Comparison of ENCODE assay signal across 18 cellular contexts in genomic region chr4:36254355-36254754, GRCh38. TPM values are rescaled to one million over a fixed set of nuclear protein-coding genes. Genes with fewer than 3 reads are reported as not detected.
DNase-seq lines count a peak whose midpoint lies in the region; ATAC-seq lines count a peak whose summit lies in the region.
"Had no signal": no experiment of that assay in that cellular context is flagged by ENCODE, and none has a peak within 500 bp of the region (broad histone marks: within the 10 kb centered on the region; RNA-seq: fewer than 3 reads in every experiment).

No MANE protein-coding gene starts in this region.

- POLR2A ChIA-PET in activated CD4-positive, alpha-beta T cell treated with anti-CD3 and anti-CD28 coated beads, Interleukin-2, amount 10 ng/mL, durations not matched to agents 7 days and 5 days (lab: Charles Lee): no interaction called here
- POLR2A ChIA-PET in T-cell (lab: Charles Lee): interaction anchor here (0.9 to 2.2 kb wide), 4 partner anchors 10 to 12 kb away, joined by 3 to 15 read pairs (median 10); partner anchors contain the start of gene ARAP2 (in 2 of the 2)

- H3K27ac Mint-ChIP-seq in activated CD4-positive, alpha-beta T cell treated with anti-CD3 and anti-CD28 coated beads, Interleukin-2, amount 10 ng/mL, durations not matched to agents 7 days and 5 days: peak overlapping the region; percentile 22
- peak overlapping the region; percentile 67 to 75 for H3K27ac Mint-ChIP-seq in T-cell
- H3K27ac Mint-ChIP-seq in central memory CD8-positive, alpha-beta T cell (ENCODE audit: low read depth): peak overlapping the region; percentile 89
- H3K27ac Mint-ChIP-seq in stimulated activated memory B cell treated with anti-CD40 and anti-IgM and Interleukin-4, amounts not matched to agents 10 μg/mL and 1 μg/mL and 100 μg/mL, for 72 hours: peak overlapping the region; percentile 44

- no peak for ATAC-seq in T-cell (replicated peaks in 1 of 4)
- no peak for ATAC-seq in central memory CD8-positive, alpha-beta T cell (replicated peaks; ENCODE audit: extremely low read depth, poor library complexity, severe bottlenecking)
- no peak for ATAC-seq in stimulated activated memory B cell treated with anti-CD40 and anti-IgM and Interleukin-4, amounts not matched to agents 10 μg/mL and 1 μg/mL and 100 μg/mL, for 72 hours
- ATAC-seq: left lobe of liver had no signal

- intact Hi-C loops in posterior vena cava (cut with DNase I): no loop called here

- peaks cover 2% of the 10 kb centered on the region for H3K36me3 Mint-ChIP-seq in activated CD4-positive, alpha-beta T cell treated with anti-CD3 and anti-CD28 coated beads, Interleukin-2, amount 10 ng/mL, durations not matched to agents 7 days and 5 days (ENCODE audit: low read depth)
- no peaks in the 10 kb centered on the region for H3K36me3 Mint-ChIP-seq in T-cell
- peaks cover 7% of the 10 kb centered on the region for H3K36me3 Mint-ChIP-seq in central memory CD8-positive, alpha-beta T cell (ENCODE audit: insufficient read depth)
- H3K36me3 Mint-ChIP-seq in stimulated activated memory B cell treated with anti-CD40 and anti-IgM and Interleukin-4, amounts not matched to agents 10 μg/mL and 1 μg/mL and 100 μg/mL, for 72 hours: no peaks in the 10 kb centered on the region

- peaks cover 43% of the 10 kb centered on the region for H3K4me1 Mint-ChIP-seq in activated CD4-positive, alpha-beta T cell treated with anti-CD3 and anti-CD28 coated beads, Interleukin-2, amount 10 ng/mL, durations not matched to agents 7 days and 5 days
- peaks cover 38 to 50% (median 42%) of the 10 kb centered on the region in 3 donors for H3K4me1 Mint-ChIP-seq in T-cell
- peaks cover 48% of the 10 kb centered on the region for H3K4me1 Mint-ChIP-seq in central memory CD8-positive, alpha-beta T cell
- H3K4me1 Mint-ChIP-seq in stimulated activated memory B cell treated with anti-CD40 and anti-IgM and Interleukin-4, amounts not matched to agents 10 μg/mL and 1 μg/mL and 100 μg/mL, for 72 hours: peaks cover 39% of the 10 kb centered on the region

- no peaks in the 10 kb centered on the region for H3K9me3 Mint-ChIP-seq in activated CD4-positive, alpha-beta T cell treated with anti-CD3 and anti-CD28 coated beads, Interleukin-2, amount 10 ng/mL, durations not matched to agents 7 days and 5 days
- H3K9me3 Mint-ChIP-seq in T-cell: peaks cover 0 to 3% (median 0%) of the 10 kb centered on the region in 3 donors
- no peaks in the 10 kb centered on the region for H3K9me3 Mint-ChIP-seq in central memory CD8-positive, alpha-beta T cell
- no peaks in the 10 kb centered on the region for H3K9me3 Mint-ChIP-seq in stimulated activated memory B cell treated with anti-CD40 and anti-IgM and Interleukin-4, amounts not matched to agents 10 μg/mL and 1 μg/mL and 100 μg/mL, for 72 hours

- CTCF ChIA-PET in activated CD4-positive, alpha-beta T cell treated with anti-CD3 and anti-CD28 coated beads, Interleukin-2, amount 10 ng/mL, durations not matched to agents 7 days and 5 days (lab: Charles Lee): interaction anchor here (0.7 to 1.9 kb wide), 5 partner anchors 9 to 145 kb away, joined by 3 to 8 read pairs (median 3); partner anchors contain the start of gene ARAP2
- CTCF ChIA-PET in T-cell (lab: Charles Lee): interaction anchor here (0.5 to 2.0 kb wide), 4 partner anchors 9 to 126 kb away, joined by 4 to 12 read pairs (median 6); partner anchors contain the start of gene ARAP2 (in 1 of the 2)

- H3K27me3 Mint-ChIP-seq in activated CD4-positive, alpha-beta T cell treated with anti-CD3 and anti-CD28 coated beads, Interleukin-2, amount 10 ng/mL, durations not matched to agents 7 days and 5 days: peaks cover under 1% of the 10 kb centered on the region
- H3K27me3 Mint-ChIP-seq in T-cell: no peaks in the 10 kb centered on the region
- H3K27me3 Mint-ChIP-seq in central memory CD8-positive, alpha-beta T cell: no peaks in the 10 kb centered on the region
- H3K27me3 Mint-ChIP-seq in stimulated activated memory B cell treated with anti-CD40 and anti-IgM and Interleukin-4, amounts not matched to agents 10 μg/mL and 1 μg/mL and 100 μg/mL, for 72 hours: no peaks in the 10 kb centered on the region

- no peak overlapping the region for H3K4me3 Mint-ChIP-seq in activated CD4-positive, alpha-beta T cell treated with anti-CD3 and anti-CD28 coated beads, Interleukin-2, amount 10 ng/mL, durations not matched to agents 7 days and 5 days
- peak overlapping the region in 1 of 3 donors; percentile 8 for H3K4me3 Mint-ChIP-seq in T-cell
- peak overlapping the region; percentile 18 for H3K4me3 Mint-ChIP-seq in central memory CD8-positive, alpha-beta T cell
- H3K4me3 Mint-ChIP-seq in stimulated activated memory B cell treated with anti-CD40 and anti-IgM and Interleukin-4, amounts not matched to agents 10 μg/mL and 1 μg/mL and 100 μg/mL, for 72 hours: no peak overlapping the region

- no peak for DNase-seq in activated CD4-positive, alpha-beta T cell treated with anti-CD3 and anti-CD28 coated beads, Interleukin-2, amount 10 ng/mL, durations not matched to agents 7 days and 5 days
- DNase-seq in activated CD4-positive, alpha-beta T cell treated with anti-CD3 and anti-CD28 coated beads for 48 hours: no peak
- DNase-seq in T-cell (no peak), NCI-H2081 (lab: John Stamatoyannopoulos, UW) (no peak), NCI-H2227 treated with DMSO at 0.1 percent for 48 hours (lab: John Stamatoyannopoulos, UW) (no peak), posterior vena cava (ENCODE audit: low spot score) (no peak)
- DNase-seq in central memory CD8-positive, alpha-beta T cell (ENCODE audit: low spot score in 2 of 2): no peak
- DNase-seq: activated CD8-positive, alpha-beta memory T cell treated with anti-CD3 and anti-CD28 coated beads for 24 hours; effector memory CD4-positive, alpha-beta T cell; GM23248; NCI-H2029; NK-92 treated with Interleukin-12 subunit alpha and Interleukin-12 subunit beta, amount 100 ng/mL, for 24 hours; stimulated activated CD8-positive, alpha-beta memory T cell treated with anti-CD3 and anti-CD28 coated beads, Interleukin-4, amount 100 ng/mL, for 48 hours; testis had no signal

RNA-seq across cellular contexts. Expression of gene ARAP2, which starts 10.0 kb away (rescaled TPM):
- total RNA-seq in activated CD4-positive, alpha-beta T cell treated with anti-CD3 and anti-CD28 coated beads, Interleukin-2, amount 10 ng/mL, durations not matched to agents 7 days and 5 days: 10 to 100 TPM; 35.8 to 49.7 TPM
- total RNA-seq in T-cell (10 to 100 TPM; 41.2 to 94.3 (median 61.0) TPM), posterior vena cava (10 to 100 TPM; 10.1 to 12.8 TPM)
- total RNA-seq: GM23248 had no signal

RNA-seq across cellular contexts. Expression of gene DTHD1, which starts 27.1 kb away (rescaled TPM):
- under 1 TPM in 1 of 2 experiments, not detected in 1; 0.12 TPM for total RNA-seq in activated CD4-positive, alpha-beta T cell treated with anti-CD3 and anti-CD28 coated beads, Interleukin-2, amount 10 ng/mL, durations not matched to agents 7 days and 5 days
- total RNA-seq in T-cell (1 to 10 TPM in 4 of 5 donors, under 1 TPM in 1; 0.79 to 7.9 (median 2.5) TPM), posterior vena cava (under 1 TPM; 0.37 to 0.38 TPM)
- total RNA-seq: GM23248, NCI-H460, renal cortical epithelial cell had no signal

Comparison
In these comparisons a context has a peak if more than half of its experiments do, and no peak if none do; other contexts are left out.
1. H3K27ac Mint-ChIP-seq: peak in every context shown above with its lines; median percentile 89 in central memory CD8-positive, alpha-beta T cell; 71 in T-cell; 44 in stimulated activated memory B cell treated with anti-CD40 and anti-IgM and Interleukin-4, amounts not matched to agents 10 μg/mL and 1 μg/mL and 100 μg/mL, for 72 hours; 22 in activated CD4-positive, alpha-beta T cell treated with anti-CD3 and anti-CD28 coated beads, Interleukin-2, amount 10 ng/mL, durations not matched to agents 7 days and 5 days.